ENCODE assay signal across 25 cellular contexts in the genomic region with DNA sequence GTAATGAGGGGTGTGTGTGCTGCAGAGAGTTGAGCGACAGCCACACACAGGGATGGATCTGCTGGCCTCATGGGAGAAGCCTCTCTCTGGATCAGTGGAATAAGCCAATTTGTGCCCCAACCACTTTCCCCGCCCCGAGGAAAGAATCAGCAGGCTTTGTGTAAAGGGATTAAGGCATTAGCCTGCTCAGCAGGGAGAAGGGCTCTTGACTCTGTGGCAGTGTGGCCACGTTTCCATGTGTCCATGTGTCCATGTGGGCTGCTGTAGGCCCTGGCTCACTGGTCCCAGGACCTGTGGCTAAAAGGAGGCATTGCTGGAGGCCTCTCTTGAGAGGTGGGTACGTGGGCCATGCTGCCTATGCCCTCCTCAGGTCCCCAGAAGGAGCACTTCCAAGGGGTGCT.
DNase-seq lines count a peak whose midpoint lies in the region; ATAC-seq and TF ChIP-seq lines count a peak whose summit lies in the region.
"Had no signal": no experiment of that assay in that cellular context is flagged by ENCODE, and none has a peak within 500 bp of the region (broad histone marks: within the 10 kb centered on the region; RNA-seq: fewer than 3 reads in every experiment).

No MANE protein-coding gene starts in this region.

- H3K79me1 ChIP-seq in mesendoderm (ENCODE audit: low read length), result no peaks in the 10 kb centered on the region

- no peaks in the 10 kb centered on the region for H3K4me1 Mint-ChIP-seq in naive thymus-derived CD8-positive, alpha-beta T cell
- H3K4me1 Mint-ChIP-seq: immature natural killer cell had no signal

- H3K27ac Mint-ChIP-seq in naive thymus-derived CD8-positive, alpha-beta T cell, result no peak overlapping the region
- H3K27ac Mint-ChIP-seq: activated T-helper 2 cell treated with anti-CD3 and anti-CD28 coated beads, Interferon-gamma antibody, Interleukin-2, Interleukin-4, amounts not matched to agents 10 μg/mL and 5 μg/mL and 100 μg/mL, durations not matched to agents 14 hours and 24 hours and 36 hours; T-helper 2 cell treated with Interferon-gamma antibody and Interleukin-4, amounts not matched to agents 5 μg/mL and 100 μg/mL, for 36 hours had no signal

- no peak overlapping the region for H4K5ac ChIP-seq in mesendoderm (ENCODE audit: low read length)

- no peak overlapping the region for H3K4me3 ChIP-seq in right atrium auricular region
- no peak overlapping the region for H3K4me3 ChIP-seq in SJCRH30
- no peak overlapping the region for H3K4me3 ChIP-seq in mesendoderm (ENCODE audit: low read length)
- H3K4me3 ChIP-seq in aorta (ENCODE audit: low read length in 2 of 2), result no peak overlapping the region
- H3K4me3 ChIP-seq: left lung, transverse colon had no signal

- H2AK5ac ChIP-seq in mesendoderm (ENCODE audit: low read length), result peak overlapping the region; percentile 91

- H3K27ac ChIP-seq in right atrium auricular region (no peak overlapping the region), SJCRH30 (no peak overlapping the region), mesendoderm (ENCODE audit: low read depth, low read length) (no peak overlapping the region), aorta (ENCODE audit: low read depth in 1 of 2, low read length in 2 of 2) (no peak overlapping the region)
- H3K27ac ChIP-seq: foreskin keratinocyte, left lung, parathyroid adenoma, transverse colon had no signal

- WGBS in mesendoderm (ENCODE audit: extremely low coverage, insufficient coverage, low lambda C conversion rate), result no CpG with 5 or more reads among the region's 5 CpGs
- 72 to 95% methylated on average over 5 of the region's 5 CpGs for WGBS in aorta, 2 donors

- H3K9me3 Mint-ChIP-seq in naive thymus-derived CD8-positive, alpha-beta T cell, result no peaks in the 10 kb centered on the region
- H3K9me3 Mint-ChIP-seq: activated T-helper 2 cell treated with anti-CD3 and anti-CD28 coated beads, Interferon-gamma antibody, Interleukin-2, Interleukin-4, amounts not matched to agents 10 μg/mL and 5 μg/mL and 100 μg/mL, durations not matched to agents 14 hours and 24 hours and 36 hours; immature natural killer cell; nephron progenitor cell; T-helper 2 cell treated with Interferon-gamma antibody and Interleukin-4, amounts not matched to agents 5 μg/mL and 100 μg/mL, for 36 hours had no signal

- no peak for TF ChIP-seq CTCF in right atrium auricular region (IDR thresholded peaks at IDR 0.05)

- H3K4ac ChIP-seq in mesendoderm (ENCODE audit: low read depth, low read length), result no peak overlapping the region

- H3K27me3 ChIP-seq in right atrium auricular region, result no peaks in the 10 kb centered on the region
- H3K27me3 ChIP-seq in SJCRH30, result no peaks in the 10 kb centered on the region
- H3K27me3 ChIP-seq in mesendoderm (ENCODE audit: insufficient read depth, low read length, poor library complexity), result no peaks in the 10 kb centered on the region
- no peaks in the 10 kb centered on the region for H3K27me3 ChIP-seq in aorta (ENCODE audit: control insufficient read depth in 1 of 2, insufficient read depth in 2 of 2, low read length in 1 of 2)
- H3K27me3 ChIP-seq: BE2C, left lung, transverse colon had no signal

- no peak overlapping the region for H4K8ac ChIP-seq in mesendoderm (ENCODE audit: low read depth, low read length)

- H3K4me2 ChIP-seq in mesendoderm (ENCODE audit: low read length), result no peak overlapping the region

- H3K79me2 ChIP-seq in mesendoderm (ENCODE audit: control insufficient read depth, insufficient read depth, low read length), result no peaks in the 10 kb centered on the region
- H3K79me2 ChIP-seq: parathyroid adenoma had no signal

- DNase-seq in Right ventricle myocardium inferior (ENCODE audit: missing footprints) (peak; percentile 20), right atrium auricular region (ENCODE audit: low spot score) (no peak), SJCRH30 (peak; percentile 71 to 82), mesendoderm (peak; percentile 90), aorta (peak; percentile 21 to 50), HT-29 (ENCODE audit: low spot score) (no peak)
- DNase-seq in naive thymus-derived CD8-positive, alpha-beta T cell, result no peak
- DNase-seq: BE2C; DMS79 treated with DMSO at 0.1 percent for 48 hours; effector memory CD4-positive, alpha-beta T cell; foreskin keratinocyte; immature natural killer cell; Karpas-422; MV-4-11; NCI-H1694; NCI-H2171 treated with DMSO at 0.1 percent for 48 hours; NCI-H69; nephron progenitor cell; stimulated activated CD8-positive, alpha-beta memory T cell treated with anti-CD3 and anti-CD28 coated beads, Interleukin-4, amount 100 ng/mL, for 48 hours; transverse colon had no signal

- H3K27me3 Mint-ChIP-seq in naive thymus-derived CD8-positive, alpha-beta T cell, result no peaks in the 10 kb centered on the region

- no peak overlapping the region for H3K9ac ChIP-seq in mesendoderm (ENCODE audit: low read length)
- H3K9ac ChIP-seq: parathyroid adenoma had no signal

- no peak overlapping the region for H2BK5ac ChIP-seq in mesendoderm (ENCODE audit: low read length)

- peak overlapping the region; percentile 40 for H3K56ac ChIP-seq in mesendoderm (ENCODE audit: low read length)

- no peak overlapping the region for H2BK120ac ChIP-seq in mesendoderm (ENCODE audit: low read depth, low read length)

- H3K23ac ChIP-seq in mesendoderm (ENCODE audit: low read length), result no peak overlapping the region

- H3K36me3 Mint-ChIP-seq in naive thymus-derived CD8-positive, alpha-beta T cell, result no peaks in the 10 kb centered on the region
- H3K36me3 Mint-ChIP-seq: immature natural killer cell had no signal

- intact Hi-C loops in Right ventricle myocardium inferior (cut with DNase I) (no loop called here), aorta (cut with DNase I) (no loop called here)

- no peaks in the 10 kb centered on the region for H3K36me3 ChIP-seq in right atrium auricular region
- H3K36me3 ChIP-seq in SJCRH30, result no peaks in the 10 kb centered on the region
- no peaks in the 10 kb centered on the region for H3K36me3 ChIP-seq in mesendoderm (ENCODE audit: control insufficient read depth, insufficient read depth, low read length)
- no peaks in the 10 kb centered on the region for H3K36me3 ChIP-seq in aorta (ENCODE audit: control insufficient read depth in 1 of 2, insufficient read depth in 2 of 2, low read length in 1 of 2)
- H3K36me3 ChIP-seq: BE2C, left lung, transverse colon had no signal

- no peak overlapping the region for H3K4me3 Mint-ChIP-seq in naive thymus-derived CD8-positive, alpha-beta T cell
- H3K4me3 Mint-ChIP-seq: immature natural killer cell; T-helper 2 cell treated with Interferon-gamma antibody and Interleukin-4, amounts not matched to agents 5 μg/mL and 100 μg/mL, for 36 hours had no signal

- no peak overlapping the region for H2BK15ac ChIP-seq in mesendoderm (replicated peaks; ENCODE audit: low read depth)

- H3K4me1 ChIP-seq in right atrium auricular region (peaks cover 0 to 22% of the 10 kb centered on the region in 2 donors), SJCRH30 (peaks cover 35% of the 10 kb centered on the region), mesendoderm (ENCODE audit: control insufficient read depth, low read depth, low read length) (peaks cover 41% of the 10 kb centered on the region), aorta (ENCODE audit: control insufficient read depth in 1 of 2, insufficient read depth in 2 of 2, low read length in 2 of 2) (no peaks in the 10 kb centered on the region)
- H3K4me1 ChIP-seq: foreskin keratinocyte, parathyroid adenoma had no signal

- H3K18ac ChIP-seq in mesendoderm (ENCODE audit: low read length), result no peak overlapping the region

- ATAC-seq in Right ventricle myocardium inferior (no peak), aorta (ENCODE audit: low FRiP score) (no peak), HG02870 (IDR thresholded peaks at IDR 0.05; ENCODE audit: unreplicated experiment) (no peak)
- no peak for ATAC-seq in naive thymus-derived CD8-positive, alpha-beta T cell
- ATAC-seq: foreskin keratinocyte, left lung had no signal

- H3K9me3 ChIP-seq in right atrium auricular region (no peaks in the 10 kb centered on the region), SJCRH30 (replicated peaks) (no peaks in the 10 kb centered on the region), aorta (ENCODE audit: control insufficient read depth, low read length) (no peaks in the 10 kb centered on the region)
- H3K9me3 ChIP-seq: BE2C, left lung, transverse colon had no signal

- POLR2A ChIA-PET in naive thymus-derived CD8-positive, alpha-beta T cell (lab: Charles Lee), result no interaction called here

Comparison
In these comparisons a context has a peak if more than half of its experiments do, and no peak if none do; other contexts are left out.
1. DNase-seq: peak in Right ventricle myocardium inferior (single experiment), SJCRH30 (2 of 2), mesendoderm (single experiment) and aorta (2 of 2); none in right atrium auricular region (single experiment), naive thymus-derived CD8-positive, alpha-beta T cell (0 of 10) and HT-29 (single experiment).